Comparison of ENCODE assay signal across 21 cellular contexts in the genomic region with DNA sequence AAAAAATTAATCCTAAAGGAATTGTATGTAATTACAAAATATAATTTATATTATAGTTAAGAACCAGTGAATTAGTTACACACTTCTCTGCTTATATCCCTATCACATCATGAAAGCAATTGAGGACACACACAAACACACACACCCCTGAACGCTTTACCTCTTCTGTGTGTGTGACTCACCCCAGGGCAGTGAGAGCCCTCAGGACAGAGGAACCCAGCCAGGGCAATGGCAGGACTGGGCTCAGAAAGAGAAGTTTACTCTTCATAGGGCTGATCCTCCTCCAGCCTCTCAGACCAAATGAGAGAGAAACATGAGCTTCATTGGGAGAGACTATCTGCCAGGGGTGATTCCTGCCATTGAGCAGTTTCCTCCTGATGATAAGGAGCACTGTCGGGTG. TPM values are rescaled to one million over a fixed set of nuclear protein-coding genes. Genes with fewer than 3 reads are reported as not detected.
DNase-seq lines count a peak whose midpoint lies in the region; ATAC-seq and TF ChIP-seq lines count a peak whose summit lies in the region.
"Had no signal": no experiment of that assay in that cellular context is flagged by ENCODE, and none has a peak within 500 bp of the region (broad histone marks: within the 10 kb centered on the region; RNA-seq: fewer than 3 reads in every experiment).

No MANE protein-coding gene starts in this region.

- DNase-seq in DMS53 (lab: John Stamatoyannopoulos, UW), result peak; percentile 53
- DNase-seq in DMS53 treated with DMSO at 0.1 percent for 48 hours (lab: John Stamatoyannopoulos, UW; ENCODE audit: unreplicated experiment), result no peak
- peak; percentile 47 for DNase-seq in adipocyte (ENCODE audit: low read depth)
- DNase-seq in iris pigment epithelial cell (ENCODE audit: low read depth), result peak; percentile 49
- peak; percentile 40 to 49 for DNase-seq in thyroid gland
- DNase-seq in NCI-H146 (lab: John Stamatoyannopoulos, UW), result no peak
- no peak for DNase-seq in cerebellar cortex (ENCODE audit: low spot score)
- DNase-seq: activated B cell treated with CpG ODN at 0.5 μM for 24 hours; activated CD8-positive, alpha-beta T cell treated with anti-CD3 and anti-CD28 coated beads, Interleukin-2, amount 10 ng/mL, durations not matched to agents 7 days and 5 days; activated T-cell treated with anti-CD3 and anti-CD28 coated beads, Interleukin-2, amount 50 U/mL, for 4 hours; Caco-2; caudate nucleus; heart right ventricle; NCI-H446; stimulated activated CD4-positive, alpha-beta T cell treated with anti-CD3 and anti-CD28 coated beads, Interleukin-4, amount 100 ng/mL, for 4 hours; substantia nigra; T-cell had no signal

- no peak overlapping the region for H3K9ac ChIP-seq in adipocyte (ENCODE audit: low read length)

- TF ChIP-seq POLR2A in thyroid gland (IDR thresholded peaks at IDR 0.05), result no peak

- H3K27me3 ChIP-seq in adipocyte (replicated peaks; ENCODE audit: control insufficient read depth, insufficient read depth, low read length) (no peaks in the 10 kb centered on the region), thyroid gland (no peaks in the 10 kb centered on the region)
- H3K27me3 ChIP-seq: heart right ventricle had no signal

- WGBS in thyroid gland, 2 donors, result 78% methylated on average over 2 of the region's 2 CpGs

- TF ChIP-seq CTCF in thyroid gland (IDR thresholded peaks at IDR 0.05), result no peak

- H3K4me1 ChIP-seq in adipocyte (ENCODE audit: control insufficient read depth, insufficient read depth, low read length) (peaks cover 17% of the 10 kb centered on the region), thyroid gland (peaks cover 14 to 32% of the 10 kb centered on the region in 2 donors)
- H3K4me1 ChIP-seq: prostate gland had no signal

- no peak overlapping the region for H3K4me3 ChIP-seq in adipocyte (ENCODE audit: low read length)
- H3K4me3 ChIP-seq in thyroid gland (replicated peaks in 1 of 3), result no peak overlapping the region
- H3K4me3 ChIP-seq: heart right ventricle, prostate gland had no signal

- intact Hi-C loops in thyroid gland (cut with DNase I), result no loop called here

- H3K9me3 ChIP-seq in adipocyte (ENCODE audit: control insufficient read depth, low read length) (no peaks in the 10 kb centered on the region), thyroid gland (no peaks in the 10 kb centered on the region)
- H3K9me3 ChIP-seq: Caco-2, heart right ventricle, prostate gland had no signal

- ATAC-seq in HG02571 (IDR thresholded peaks at IDR 0.05; ENCODE audit: unreplicated experiment), result no peak
- ATAC-seq: activated CD8-positive, alpha-beta T cell treated with anti-CD3 and anti-CD28 coated beads, Interleukin-2, amount 10 ng/mL, durations not matched to agents 7 days and 5 days; activated T-cell treated with anti-CD3 and anti-CD28 coated beads, Interleukin-2, amount 50 U/mL, for 4 hours; heart right ventricle; T-cell had no signal

- no peak overlapping the region for H3K27ac ChIP-seq in thyroid gland
- H3K27ac ChIP-seq: 22Rv1, heart right ventricle, prostate gland had no signal

- H3K36me3 ChIP-seq in adipocyte (ENCODE audit: control insufficient read depth, insufficient read depth, low read length, severe bottlenecking) (no peaks in the 10 kb centered on the region), thyroid gland (no peaks in the 10 kb centered on the region)
- H3K36me3 ChIP-seq: heart right ventricle, prostate gland had no signal

RNA-seq across cellular contexts. Expression of gene SLC44A3, which starts 38.1 kb away (rescaled TPM):
- total RNA-seq in thyroid gland, result 1 to 10 TPM; 4.0 to 6.7 (median 5.4) TPM
- total RNA-seq: activated B cell treated with CpG ODN at 0.5 μM for 24 hours; activated CD8-positive, alpha-beta T cell treated with anti-CD3 and anti-CD28 coated beads, Interleukin-2, amount 10 ng/mL, durations not matched to agents 7 days and 5 days; B cell had no signal

Comparison
In these comparisons a context has a peak if more than half of its experiments do, and no peak if none do; other contexts are left out.
1. DNase-seq: peak in DMS53 (single experiment), adipocyte (single experiment), iris pigment epithelial cell (single experiment) and thyroid gland (2 of 2); none in DMS53 treated with DMSO at 0.1 percent for 48 hours (single experiment), NCI-H146 (single experiment) and cerebellar cortex (single experiment).